Comparison of ENCODE assay signal across 8 cellular contexts in genomic region chr15:30755036-30755687, GRCh38.
DNase-seq lines count a peak whose midpoint lies in the region; ATAC-seq and TF ChIP-seq lines count a peak whose summit lies in the region.
"Not testable (repeated sequence)": the region's sequence is repeated elsewhere in the genome, so short reads cannot be mapped to it uniquely, and the experiment has no call there.

No MANE protein-coding gene starts in this region.

- not testable (repeated sequence) for H3K4me3 Mint-ChIP-seq in CD4-positive, alpha-beta T cell; activated CD4-positive, alpha-beta T cell treated with anti-CD3 and anti-CD28 coated beads, Interleukin-2, amount 10 ng/mL, durations not matched to agents 7 days and 5 days

- not testable (repeated sequence) for H3K27me3 ChIP-seq in CD4-positive, alpha-beta T cell (ENCODE audit: control insufficient read depth, insufficient read depth, low read length); osteoblast (ENCODE audit: insufficient read depth, low read length)

- not testable (repeated sequence) for H3K9me3 Mint-ChIP-seq in CD4-positive, alpha-beta T cell; activated CD4-positive, alpha-beta T cell treated with anti-CD3 and anti-CD28 coated beads, Interleukin-2, amount 10 ng/mL, durations not matched to agents 7 days and 5 days

- not testable (repeated sequence) for H2AFZ ChIP-seq in osteoblast (ENCODE audit: low read length)

- not testable (repeated sequence) for H3K4me1 ChIP-seq in osteoblast (ENCODE audit: insufficient read depth, low read length)

- H4K20me1 ChIP-seq in osteoblast (ENCODE audit: insufficient read depth, low read length) = not testable (repeated sequence)

- H3K4me2 ChIP-seq in osteoblast (ENCODE audit: insufficient read depth, low read length) = not testable (repeated sequence)

- not testable (repeated sequence) for H3K36me3 Mint-ChIP-seq in CD4-positive, alpha-beta T cell (ENCODE audit: low read depth)
- H3K36me3 Mint-ChIP-seq in activated CD4-positive, alpha-beta T cell treated with anti-CD3 and anti-CD28 coated beads, Interleukin-2, amount 10 ng/mL, durations not matched to agents 7 days and 5 days (ENCODE audit: low read depth) = peaks cover 28% of the 10 kb centered on the region

- intact Hi-C loops in CD4-positive, alpha-beta T cell (cut with DNase I, micrococcal nuclease); head of caudate nucleus (cut with DNase I): not testable (repeated sequence)

- H3K9me3 ChIP-seq in CD4-positive, alpha-beta T cell (ENCODE audit: control insufficient read depth, low read length); osteoblast (ENCODE audit: low read depth, low read length): not testable (repeated sequence)

- POLR2A ChIA-PET in CD4-positive, alpha-beta T cell (lab: Charles Lee); activated CD4-positive, alpha-beta T cell treated with anti-CD3 and anti-CD28 coated beads, Interleukin-2, amount 10 ng/mL, durations not matched to agents 7 days and 5 days (lab: Charles Lee): not testable (repeated sequence)

- H3K27ac Mint-ChIP-seq in CD4-positive, alpha-beta T cell; activated CD4-positive, alpha-beta T cell treated with anti-CD3 and anti-CD28 coated beads, Interleukin-2, amount 10 ng/mL, durations not matched to agents 7 days and 5 days: not testable (repeated sequence)

- H3K27ac ChIP-seq in CD4-positive, alpha-beta T cell (ENCODE audit: low read depth, low read length); osteoblast (ENCODE audit: low read depth, low read length): not testable (repeated sequence)

- not testable (repeated sequence) for H3K4me1 Mint-ChIP-seq in CD4-positive, alpha-beta T cell (ENCODE audit: low read depth); activated CD4-positive, alpha-beta T cell treated with anti-CD3 and anti-CD28 coated beads, Interleukin-2, amount 10 ng/mL, durations not matched to agents 7 days and 5 days

- peak; percentile 55 for TF ChIP-seq CTCF in CD4-positive, alpha-beta T cell (IDR thresholded peaks at IDR 0.05)
- TF ChIP-seq CTCF in osteoblast (IDR thresholded peaks at IDR 0.05; ENCODE audit: extremely low read depth, low read depth, low read length) = peak; percentile 6

- H3K79me2 ChIP-seq in osteoblast (ENCODE audit: insufficient read depth, low read length) = not testable (repeated sequence)

- CTCF ChIA-PET in CD4-positive, alpha-beta T cell (lab: Charles Lee); activated CD4-positive, alpha-beta T cell treated with anti-CD3 and anti-CD28 coated beads, Interleukin-2, amount 10 ng/mL, durations not matched to agents 7 days and 5 days (lab: Charles Lee): not testable (repeated sequence)

- not testable (repeated sequence) for H3K4me3 ChIP-seq in osteoblast (ENCODE audit: insufficient read depth, low read length)

- H3K36me3 ChIP-seq in osteoblast (ENCODE audit: insufficient read depth, low read length) = not testable (repeated sequence)

- peak; percentile 25 to 77 (median 66) for DNase-seq in CD4-positive, alpha-beta T cell
- peak; percentile 81 for DNase-seq in activated CD4-positive, alpha-beta T cell treated with anti-CD3 and anti-CD28 coated beads, Interleukin-2, amount 10 ng/mL, durations not matched to agents 7 days and 5 days
- DNase-seq in activated naive CD8-positive, alpha-beta T cell treated with anti-CD3 and anti-CD28 coated beads, Interleukin-2, amount 50 U/mL, for 16 hours (ENCODE audit: low read depth, low spot score) = peak; percentile 44
- peak; percentile 62 to 92 (median 80) for DNase-seq in head of caudate nucleus
- DNase-seq in osteoblast (ENCODE audit: insufficient read length, low spot score, missing footprints) = not testable (repeated sequence)
- DNase-seq in stimulated activated CD8-positive, alpha-beta memory T cell treated with anti-CD3 and anti-CD28 coated beads, Interleukin-15, amount 100 ng/mL, for 24 hours (ENCODE audit: low read depth) = peak; percentile 49

- H3K27me3 Mint-ChIP-seq in CD4-positive, alpha-beta T cell; activated CD4-positive, alpha-beta T cell treated with anti-CD3 and anti-CD28 coated beads, Interleukin-2, amount 10 ng/mL, durations not matched to agents 7 days and 5 days: not testable (repeated sequence)

- peak; percentile 67 for ATAC-seq in CD4-positive, alpha-beta T cell (ENCODE audit: poor library complexity)
- peak; percentile 70 for ATAC-seq in GM19463 (IDR thresholded peaks at IDR 0.05; ENCODE audit: unreplicated experiment)
- ATAC-seq in HG03457 (IDR thresholded peaks at IDR 0.05; ENCODE audit: unreplicated experiment) = peak; percentile 72
